8 cellular contexts compared by ENCODE assay signal in genomic region chr4:48342559-48342878, GRCh38. TPM values are rescaled to one million over a fixed set of nuclear protein-coding genes. Genes with fewer than 3 reads are reported as not detected.
DNase-seq lines count a peak whose midpoint lies in the region; ATAC-seq and TF ChIP-seq lines count a peak whose summit lies in the region.

No MANE protein-coding gene starts in this region.

- no peak for TF ChIP-seq CTCF in GM10266 (IDR thresholded peaks at IDR 0.05; ENCODE audit: control insufficient read depth, insufficient read depth, low read depth, missing control alignments)
- no peak for TF ChIP-seq CTCF in PC-3 (conservative IDR thresholded peaks at IDR 0.05; ENCODE audit: low read depth, low read length)
- TF ChIP-seq CTCF in colonic mucosa (IDR thresholded peaks at IDR 0.05): no peak

- H3K36me3 ChIP-seq in PC-3 (ENCODE audit: low read depth, low read length) (no peaks in the 10 kb centered on the region), colonic mucosa (no peaks in the 10 kb centered on the region)

- no peaks in the 10 kb centered on the region for H3K27me3 Mint-ChIP-seq in natural killer cell treated with Interleukin-12 subunit alpha and Interleukin-12 subunit beta and Interleukin-15 and Interleukin-18, amount 100 ng/mL, for 72 hours

- H3K79me2 ChIP-seq in PC-3 (ENCODE audit: low read length): peaks cover 60% of the 10 kb centered on the region

- H3K9ac ChIP-seq in PC-3 (ENCODE audit: low read length): peak overlapping the region; percentile 92
- H3K9ac ChIP-seq in colonic mucosa (ENCODE audit: low read depth in 2 of 2, low read length in 2 of 2): peak overlapping the region; percentile 95 to 98

- H3K4me2 ChIP-seq in PC-3 (ENCODE audit: low read length): peak overlapping the region; percentile 95

- intact Hi-C loops in PC-3 (cut with micrococcal nuclease) (no loop called here), colonic mucosa (cut with DNase I) (no loop called here)

- H2AFZ ChIP-seq in PC-3 (ENCODE audit: low read length): peak overlapping the region; percentile 83

- no peak overlapping the region for H3K27ac ChIP-seq in PC-3 (ENCODE audit: low read length)
- H3K27ac ChIP-seq in colonic mucosa: peak overlapping the region; percentile 96

- no peaks in the 10 kb centered on the region for H3F3A ChIP-seq in PC-3 (ENCODE audit: low read length, unreplicated experiment)

- no peaks in the 10 kb centered on the region for H3K9me3 Mint-ChIP-seq in natural killer cell treated with Interleukin-12 subunit alpha and Interleukin-12 subunit beta and Interleukin-15 and Interleukin-18, amount 100 ng/mL, for 72 hours

- no peaks in the 10 kb centered on the region for H3K9me2 ChIP-seq in PC-3 (replicated peaks; ENCODE audit: low read length)

- H3K9me3 ChIP-seq in PC-3 (ENCODE audit: low read length) (no peaks in the 10 kb centered on the region), colonic mucosa (no peaks in the 10 kb centered on the region)

- no peaks in the 10 kb centered on the region for H3K27me3 ChIP-seq in PC-3 (ENCODE audit: low read length)
- H3K27me3 ChIP-seq in colonic mucosa: no peaks in the 10 kb centered on the region

- CTCF ChIA-PET in PC-3 (lab: Charles Lee): interaction anchor here (0.7 kb wide), 2 partner anchors 45 to 111 kb away, joined by 3 to 10 read pairs; no protein-coding TSS in a partner anchor

- H3K4me1 ChIP-seq in PC-3 (ENCODE audit: insufficient read depth, low read length) (peaks cover 41% of the 10 kb centered on the region), colonic mucosa (no peaks in the 10 kb centered on the region)

- DNase-seq in GM10266 (ENCODE audit: extremely low spot score) (peak; percentile 29), PC-3 (no peak), colonic mucosa (no peak), middle frontal gyrus (ENCODE audit: extremely low spot score, low spot score) (no peak), NCI-H524 (lab: John Stamatoyannopoulos, UW) (no peak), medulla oblongata (ENCODE audit: extremely low spot score) (no peak)
- no peak for DNase-seq in natural killer cell treated with Interleukin-12 subunit alpha and Interleukin-12 subunit beta and Interleukin-15 and Interleukin-18, amount 100 ng/mL, for 72 hours (ENCODE audit: low spot score)

- H3K27ac Mint-ChIP-seq in natural killer cell treated with Interleukin-12 subunit alpha and Interleukin-12 subunit beta and Interleukin-15 and Interleukin-18, amount 100 ng/mL, for 72 hours: peak overlapping the region; percentile 70 to 95

- peaks cover 44 to 52% of the 10 kb centered on the region in 2 donors for H3K4me1 Mint-ChIP-seq in natural killer cell treated with Interleukin-12 subunit alpha and Interleukin-12 subunit beta and Interleukin-15 and Interleukin-18, amount 100 ng/mL, for 72 hours (ENCODE audit: low read depth in 2 of 2)

- H4K20me1 ChIP-seq in PC-3 (ENCODE audit: low read length): peaks cover 22% of the 10 kb centered on the region

- H3K36me3 Mint-ChIP-seq in natural killer cell treated with Interleukin-12 subunit alpha and Interleukin-12 subunit beta and Interleukin-15 and Interleukin-18, amount 100 ng/mL, for 72 hours: no peaks in the 10 kb centered on the region

- no TSS peak for BruUV-seq in PC-3 (replicated peaks; lab: Mats Ljungman, UMichigan)

- H3K4me3 ChIP-seq in PC-3 (ENCODE audit: low read length) (peak overlapping the region; percentile 99), colonic mucosa (peak overlapping the region; percentile 90)

- POLR2A ChIA-PET in PC-3 (lab: Charles Lee; ENCODE audit: unreplicated experiment): no interaction called here

- ATAC-seq in PC-3 (no peak), HG03280 (IDR thresholded peaks at IDR 0.05; ENCODE audit: unreplicated experiment) (no peak)
- ATAC-seq in natural killer cell treated with Interleukin-12 subunit alpha and Interleukin-12 subunit beta and Interleukin-15 and Interleukin-18, amount 100 ng/mL, for 72 hours: no peak

- peak overlapping the region; percentile 98 for H3K4me3 Mint-ChIP-seq in natural killer cell treated with Interleukin-12 subunit alpha and Interleukin-12 subunit beta and Interleukin-15 and Interleukin-18, amount 100 ng/mL, for 72 hours

RNA-seq across cellular contexts. Expression of gene SLAIN2, which starts 1.2 kb away (rescaled TPM):
- 12.5 and 17.6 TPM in 2 replicates for total RNA-seq in PC-3 (2014; rRNA removed)
- total RNA-seq in colonic mucosa: 10 to 100 TPM; 70.2 to 98.5 TPM
- 10 to 100 TPM; 42.4 to 89.3 TPM for total RNA-seq in natural killer cell treated with Interleukin-12 subunit alpha and Interleukin-12 subunit beta and Interleukin-15 and Interleukin-18, amount 100 ng/mL, for 72 hours
